ENCODE assay signal across 9 cellular contexts in the genomic region with DNA sequence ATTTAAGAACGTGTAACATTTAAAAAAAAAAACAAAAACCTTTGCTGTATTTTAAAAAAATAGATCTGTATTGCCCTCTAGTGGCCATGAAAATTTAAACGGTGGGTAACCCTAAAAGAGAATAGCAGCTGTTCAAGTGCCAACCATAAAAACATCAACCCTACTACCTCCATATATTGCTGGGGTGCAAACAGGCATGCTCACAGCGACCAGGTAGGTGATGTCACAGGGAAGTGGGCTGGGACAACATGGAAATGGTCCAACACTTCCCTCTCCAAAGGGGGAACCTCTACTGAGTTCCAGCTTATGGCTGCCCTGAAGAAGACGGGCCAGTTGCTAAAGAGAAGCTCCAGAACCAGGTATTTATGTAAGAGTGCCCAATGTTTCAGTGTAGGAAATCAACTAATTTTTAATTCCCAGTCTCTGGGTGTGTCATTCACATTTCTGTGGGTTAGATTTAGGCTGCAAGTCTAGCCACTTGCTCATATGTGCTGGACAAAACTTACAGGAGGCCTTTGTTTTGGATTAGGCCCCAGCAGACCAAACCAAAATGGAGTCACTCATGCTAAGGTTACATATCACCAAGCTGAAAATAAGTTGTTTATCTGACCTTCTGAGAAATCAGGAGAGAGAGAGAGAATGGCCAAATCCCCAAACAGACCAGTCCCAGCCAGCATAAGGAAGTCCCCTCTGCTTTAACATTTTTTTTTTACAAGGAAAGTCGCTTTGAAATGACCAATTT. TPM values are rescaled to one million over a fixed set of nuclear protein-coding genes. Genes with fewer than 3 reads are reported as not detected.
A peak's percentile ranks its signal among the peaks of the same experiment; 100 is the strongest.
DNase-seq lines count a peak whose midpoint lies in the region; ATAC-seq and TF ChIP-seq lines count a peak whose summit lies in the region.
"Had no signal": no experiment of that assay in that cellular context is flagged by ENCODE, and none has a peak within 500 bp of the region (broad histone marks: within the 10 kb centered on the region; RNA-seq: fewer than 3 reads in every experiment).

No MANE protein-coding gene starts in this region.

- TF ChIP-seq CTCF in GM10266 (IDR thresholded peaks at IDR 0.05; ENCODE audit: control insufficient read depth, insufficient read depth, low read depth, missing control alignments), result peak; percentile 48

- in situ Hi-C loops in ACHN (cut with HindIII; ENCODE audit: low pct_ligation_motif_present, low pct_unique_long_range_greater_than_20kb, low sequenced_read_pairs), result no loop called here

- H3K27ac Mint-ChIP-seq in naive B cell, result no peak overlapping the region
- H3K27ac Mint-ChIP-seq: activated naive CD8-positive, alpha-beta T cell treated with anti-CD3 and anti-CD28 coated beads, Interleukin-2, amount 10 ng/mL, durations not matched to agents 7 days and 5 days had no signal

- H3K36me3 Mint-ChIP-seq in naive B cell, result peaks cover 7 to 9% of the 10 kb centered on the region in 2 donors
- H3K36me3 Mint-ChIP-seq: activated naive CD8-positive, alpha-beta T cell treated with anti-CD3 and anti-CD28 coated beads, Interleukin-2, amount 10 ng/mL, durations not matched to agents 7 days and 5 days had no signal

- H3K27me3 Mint-ChIP-seq in naive B cell, result peaks cover 18 to 31% (median 21%) of the 10 kb centered on the region in 3 donors

- no peak for ATAC-seq in naive B cell (ENCODE audit: low read depth in 2 of 2)
- ATAC-seq in HG03565 (IDR thresholded peaks at IDR 0.05; ENCODE audit: unreplicated experiment), result no peak
- ATAC-seq in HG03378 (IDR thresholded peaks at IDR 0.05; ENCODE audit: unreplicated experiment), result no peak

- H3K4me3 Mint-ChIP-seq in naive B cell, result no peak overlapping the region
- H3K4me3 Mint-ChIP-seq: activated naive CD8-positive, alpha-beta T cell treated with anti-CD3 and anti-CD28 coated beads, Interleukin-2, amount 10 ng/mL, durations not matched to agents 7 days and 5 days had no signal

- H3K4me1 Mint-ChIP-seq in naive B cell, result no peaks in the 10 kb centered on the region
- H3K4me1 Mint-ChIP-seq: activated naive CD8-positive, alpha-beta T cell treated with anti-CD3 and anti-CD28 coated beads, Interleukin-2, amount 10 ng/mL, durations not matched to agents 7 days and 5 days had no signal

- DNase-seq in ACHN, result peak; percentile 29
- DNase-seq in GM10266 (ENCODE audit: extremely low spot score), result peak; percentile 35
- DNase-seq in NCI-H2196 treated with DMSO at 0.1 percent for 48 hours (lab: John Stamatoyannopoulos, UW; ENCODE audit: unreplicated experiment), result peak; percentile 6
- DNase-seq in cerebellum (ENCODE audit: low spot score), result peak; percentile 15
- DNase-seq in naive B cell, result peak; percentile 11
- no peak for DNase-seq in GDM1 (lab: John Stamatoyannopoulos, UW)
- DNase-seq: activated naive CD8-positive, alpha-beta T cell treated with anti-CD3 and anti-CD28 coated beads, Interleukin-2, amount 10 ng/mL, durations not matched to agents 7 days and 5 days had no signal

- H3K9me3 Mint-ChIP-seq in naive B cell, result peaks cover 0 to 10% (median 7%) of the 10 kb centered on the region in 7 donors

RNA-seq across cellular contexts. Expression of gene SKA1, which starts 54.5 kb away (rescaled TPM):
- total RNA-seq in cerebellum, result 5.3 TPM
- polyA plus RNA-seq in naive B cell (ENCODE audit: low read depth in 6 of 6), result 1 to 10 TPM in 1 of 6 donors, under 1 TPM in 4, not detected in 1; 0.53 to 1.5 (median 0.74) TPM
